ENCODE assay signal across 8 cellular contexts in genomic region chr22:41094036-41094435, GRCh38. TPM values are rescaled to one million over a fixed set of nuclear protein-coding genes. Genes with fewer than 3 reads are reported as not detected.
DNase-seq lines count a peak whose midpoint lies in the region; ATAC-seq and TF ChIP-seq lines count a peak whose summit lies in the region.

No MANE protein-coding gene starts in this region.

- no peak for TF ChIP-seq CTCF in astrocyte of the cerebellum (IDR thresholded peaks at IDR 0.05; ENCODE audit: low read depth, low read length, missing control alignments)

- POLR2A ChIA-PET in activated CD4-positive, alpha-beta T cell treated with anti-CD3 and anti-CD28 coated beads, Interleukin-2, amount 10 ng/mL, durations not matched to agents 7 days and 5 days (lab: Charles Lee) = interaction anchor here (2.3 kb wide), 1 partner anchor 143 kb away, joined by 9 read pairs; the partner anchor contains the start of gene RBX1

- H3K27ac Mint-ChIP-seq in activated CD4-positive, alpha-beta T cell treated with anti-CD3 and anti-CD28 coated beads, Interleukin-2, amount 10 ng/mL, durations not matched to agents 7 days and 5 days = peak overlapping the region; percentile 96

- H3K4me3 ChIP-seq in astrocyte of the cerebellum (ENCODE audit: low read depth, low read length) (peak overlapping the region; percentile 86), thymus (ENCODE audit: low read length) (peak overlapping the region; percentile 100)

- H3K4me3 Mint-ChIP-seq in activated CD4-positive, alpha-beta T cell treated with anti-CD3 and anti-CD28 coated beads, Interleukin-2, amount 10 ng/mL, durations not matched to agents 7 days and 5 days = peak overlapping the region; percentile 92

- DNase-seq in activated CD4-positive, alpha-beta T cell treated with anti-CD3 and anti-CD28 coated beads, Interleukin-2, amount 10 ng/mL, durations not matched to agents 7 days and 5 days = peak; percentile 34
- no peak for DNase-seq in activated CD4-positive, alpha-beta T cell treated with anti-CD3 and anti-CD28 coated beads, Interleukin-2, amount 50 U/mL, for 4 hours
- DNase-seq in NCI-H2227 (lab: John Stamatoyannopoulos, UW; ENCODE audit: unreplicated experiment) (peak; percentile 41), astrocyte of the cerebellum (ENCODE audit: low read depth) (no peak), left kidney (ENCODE audit: low read depth, low spot score) (peak; percentile 61), COLO829 (ENCODE audit: low spot score) (no peak)

- in situ Hi-C loops in astrocyte of the cerebellum (cut with HindIII; ENCODE audit: low sequenced_read_pairs) = no loop called here

- H3K9me3 ChIP-seq in thymus (ENCODE audit: control insufficient read depth) = no peaks in the 10 kb centered on the region

- H3K4me1 Mint-ChIP-seq in activated CD4-positive, alpha-beta T cell treated with anti-CD3 and anti-CD28 coated beads, Interleukin-2, amount 10 ng/mL, durations not matched to agents 7 days and 5 days = peaks cover 45% of the 10 kb centered on the region

- no peaks in the 10 kb centered on the region for H3K27me3 Mint-ChIP-seq in activated CD4-positive, alpha-beta T cell treated with anti-CD3 and anti-CD28 coated beads, Interleukin-2, amount 10 ng/mL, durations not matched to agents 7 days and 5 days

- no peaks in the 10 kb centered on the region for H3K27me3 ChIP-seq in thymus (ENCODE audit: control insufficient read depth, insufficient read depth)

- CTCF ChIA-PET in activated CD4-positive, alpha-beta T cell treated with anti-CD3 and anti-CD28 coated beads, Interleukin-2, amount 10 ng/mL, durations not matched to agents 7 days and 5 days (lab: Charles Lee) = interaction anchor here (0.6 to 1.4 kb wide), 3 partner anchors 21 to 25 kb away, joined by 3 read pairs; no protein-coding TSS in a partner anchor

- ATAC-seq in HG02840 (IDR thresholded peaks at IDR 0.05; ENCODE audit: low FRiP score, unreplicated experiment) = no peak

- H3K27ac ChIP-seq in thymus (ENCODE audit: low read depth) = no peak overlapping the region

- 2% methylated on average over 4 of the region's 4 CpGs for WGBS in thymus

- peaks cover 6% of the 10 kb centered on the region for H3K36me3 ChIP-seq in thymus (ENCODE audit: control insufficient read depth, insufficient read depth)

- peaks cover 9% of the 10 kb centered on the region for H3K4me1 ChIP-seq in thymus (ENCODE audit: control insufficient read depth, insufficient read depth, low read length)

- no peaks in the 10 kb centered on the region for H3K9me3 Mint-ChIP-seq in activated CD4-positive, alpha-beta T cell treated with anti-CD3 and anti-CD28 coated beads, Interleukin-2, amount 10 ng/mL, durations not matched to agents 7 days and 5 days

- H3K36me3 Mint-ChIP-seq in activated CD4-positive, alpha-beta T cell treated with anti-CD3 and anti-CD28 coated beads, Interleukin-2, amount 10 ng/mL, durations not matched to agents 7 days and 5 days (ENCODE audit: low read depth) = peaks cover 30% of the 10 kb centered on the region

RNA-seq across cellular contexts. Expression of gene EP300, which starts 1.6 kb away (rescaled TPM):
- total RNA-seq in activated CD4-positive, alpha-beta T cell treated with anti-CD3 and anti-CD28 coated beads, Interleukin-2, amount 10 ng/mL, durations not matched to agents 7 days and 5 days = 10 to 100 TPM; 78.7 to 79.2 TPM
- 11.1 TPM for polyA plus RNA-seq in thymus

Comparison
In these comparisons a context has a peak if more than half of its experiments do, and no peak if none do; other contexts are left out.
1. DNase-seq: peak in activated CD4-positive, alpha-beta T cell treated with anti-CD3 and anti-CD28 coated beads, Interleukin-2, amount 10 ng/mL, durations not matched to agents 7 days and 5 days (single experiment), NCI-H2227 (single experiment) and left kidney (single experiment); none in activated CD4-positive, alpha-beta T cell treated with anti-CD3 and anti-CD28 coated beads, Interleukin-2, amount 50 U/mL, for 4 hours (0 of 2), astrocyte of the cerebellum (single experiment) and COLO829 (single experiment).